Comparison of ENCODE assay signal across 1 cellular context in the genomic region with DNA sequence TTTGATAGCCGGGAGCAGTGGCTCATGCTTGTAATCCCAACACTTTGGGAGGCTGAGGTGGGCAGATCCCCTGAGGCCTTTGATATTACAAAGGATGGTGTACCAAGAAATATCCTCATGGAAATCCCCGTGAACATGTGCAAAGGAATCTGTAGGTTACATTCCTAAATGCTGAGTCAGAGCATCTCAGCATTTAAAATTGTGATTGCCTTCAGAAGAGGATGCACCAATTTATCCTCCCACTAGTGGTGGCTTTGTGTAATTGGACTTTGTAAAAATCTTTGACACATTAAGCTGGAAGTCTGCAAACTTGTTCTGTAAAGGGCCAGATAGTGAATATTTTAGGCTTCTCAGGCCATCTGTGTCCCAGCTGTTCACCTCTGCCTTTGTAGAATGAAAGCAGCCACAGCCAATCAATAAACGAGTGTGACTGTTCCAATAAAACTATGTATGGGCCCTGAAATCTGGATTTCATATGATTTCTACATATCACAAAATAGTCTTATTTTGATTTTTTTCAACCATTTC.
TF ChIP-seq lines count a peak whose summit lies in the region.

No MANE protein-coding gene starts in this region.

TF ChIP-seq in K562, 482 proteins besides CTCF, POLR2A, EP300 and RAD21 (continues in another document):
- no peak for TF ChIP-seq MLX (CRISPR knock-in tag; conservative IDR thresholded peaks at IDR 0.05)
- no peak for TF ChIP-seq NFIX (CRISPR knock-in tag; IDR thresholded peaks at IDR 0.05; ENCODE audit: low read depth)
- peak; percentile 92 for TF ChIP-seq MAFK (IDR thresholded peaks at IDR 0.05; ENCODE audit: low read length)
- TF ChIP-seq, protein P1, sequence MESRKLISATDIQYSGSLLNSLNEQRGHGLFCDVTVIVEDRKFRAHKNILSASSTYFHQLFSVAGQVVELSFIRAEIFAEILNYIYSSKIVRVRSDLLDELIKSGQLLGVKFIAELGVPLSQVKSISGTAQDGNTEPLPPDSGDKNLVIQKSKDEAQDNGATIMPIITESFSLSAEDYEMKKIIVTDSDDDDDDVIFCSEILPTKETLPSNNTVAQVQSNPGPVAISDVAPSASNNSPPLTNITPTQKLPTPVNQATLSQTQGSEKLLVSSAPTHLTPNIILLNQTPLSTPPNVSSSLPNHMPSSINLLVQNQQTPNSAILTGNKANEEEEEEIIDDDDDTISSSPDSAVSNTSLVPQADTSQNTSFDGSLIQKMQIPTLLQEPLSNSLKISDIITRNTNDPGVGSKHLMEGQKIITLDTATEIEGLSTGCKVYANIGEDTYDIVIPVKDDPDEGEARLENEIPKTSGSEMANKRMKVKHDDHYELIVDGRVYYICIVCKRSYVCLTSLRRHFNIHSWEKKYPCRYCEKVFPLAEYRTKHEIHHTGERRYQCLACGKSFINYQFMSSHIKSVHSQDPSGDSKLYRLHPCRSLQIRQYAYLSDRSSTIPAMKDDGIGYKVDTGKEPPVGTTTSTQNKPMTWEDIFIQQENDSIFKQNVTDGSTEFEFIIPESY (CRISPR knock-in tag; IDR thresholded peaks at IDR 0.05) = no peak
- peak; percentile 87 to 89 for TF ChIP-seq KDM1A (IDR thresholded peaks at IDR 0.05)
- TF ChIP-seq ARID1B (IDR thresholded peaks at IDR 0.05) = peak; percentile 26
- TF ChIP-seq NR2F6 (CRISPR knock-in tag; IDR thresholded peaks at IDR 0.05) = no peak
- TF ChIP-seq TBP (optimal IDR thresholded peaks at IDR 0.05; ENCODE audit: low read depth, low read length) = no peak
- TF ChIP-seq KHSRP (IDR thresholded peaks at IDR 0.05) = no peak
- peak; percentile 77 for TF ChIP-seq TEAD4 (IDR thresholded peaks at IDR 0.05; ENCODE audit: low read length)
- TF ChIP-seq TEAD4 (CRISPR knock-in tag; IDR thresholded peaks at IDR 0.05; ENCODE audit: borderline replicate concordance) = no peak
- TF ChIP-seq FOSL1 (tag; conservative IDR thresholded peaks at IDR 0.05) = peak; percentile 79
- no peak for TF ChIP-seq ZNF318 (IDR thresholded peaks at IDR 0.05; ENCODE audit: borderline replicate concordance in 1 of 2, low read depth in 1 of 2)
- TF ChIP-seq HES1 (IDR thresholded peaks at IDR 0.05; ENCODE audit: low read depth) = no peak
- TF ChIP-seq PRMT5 (CRISPR knock-in tag; IDR thresholded peaks at IDR 0.05) = no peak
- no peak for TF ChIP-seq ZNF263 (CRISPR knock-in tag; IDR thresholded peaks at IDR 0.05; ENCODE audit: borderline replicate concordance)
- TF ChIP-seq XRCC3 (IDR thresholded peaks at IDR 0.05) = no peak
- TF ChIP-seq SNAPC5 (CRISPR knock-in tag; IDR thresholded peaks at IDR 0.05) = no peak
- TF ChIP-seq FOXP1 (CRISPR knock-in tag; IDR thresholded peaks at IDR 0.05) = no peak
- no peak for TF ChIP-seq CREB5 (CRISPR knock-in tag; IDR thresholded peaks at IDR 0.05)
- no peak; the same call in 1 of the 2 replicates for TF ChIP-seq ZNF766 (CRISPR knock-in tag; conservative IDR thresholded peaks at IDR 0.05)
- no peak for TF ChIP-seq RBM14 (IDR thresholded peaks at IDR 0.05; ENCODE audit: borderline replicate concordance, insufficient read depth, low read depth, low read length)
- no peak for TF ChIP-seq YY1 (IDR thresholded peaks at IDR 0.05; ENCODE audit: borderline replicate concordance in 1 of 3, control insufficient read depth in 1 of 3, extremely low read depth in 1 of 3, insufficient read depth in 3 of 3, insufficient read length in 1 of 3, insufficient replicate concordance in 2 of 3, low read depth in 1 of 3, low read length in 2 of 3)
- TF ChIP-seq TCFL5 (CRISPR knock-in tag; conservative IDR thresholded peaks at IDR 0.05) = no peak
- TF ChIP-seq, protein P2, sequence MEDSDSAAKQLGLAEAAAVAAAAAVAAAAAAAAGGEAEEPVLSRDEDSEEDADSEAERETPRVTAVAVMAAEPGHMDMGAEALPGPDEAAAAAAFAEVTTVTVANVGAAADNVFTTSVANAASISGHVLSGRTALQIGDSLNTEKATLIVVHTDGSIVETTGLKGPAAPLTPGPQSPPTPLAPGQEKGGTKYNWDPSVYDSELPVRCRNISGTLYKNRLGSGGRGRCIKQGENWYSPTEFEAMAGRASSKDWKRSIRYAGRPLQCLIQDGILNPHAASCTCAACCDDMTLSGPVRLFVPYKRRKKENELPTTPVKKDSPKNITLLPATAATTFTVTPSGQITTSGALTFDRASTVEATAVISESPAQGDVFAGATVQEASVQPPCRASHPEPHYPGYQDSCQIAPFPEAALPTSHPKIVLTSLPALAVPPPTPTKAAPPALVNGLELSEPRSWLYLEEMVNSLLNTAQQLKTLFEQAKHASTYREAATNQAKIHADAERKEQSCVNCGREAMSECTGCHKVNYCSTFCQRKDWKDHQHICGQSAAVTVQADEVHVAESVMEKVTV (CRISPR knock-in tag; IDR thresholded peaks at IDR 0.05) = no peak
- no peak for TF ChIP-seq FOXK2 (conservative IDR thresholded peaks at IDR 0.05 in 1 of 2, IDR thresholded peaks at IDR 0.05 in 1 of 2; ENCODE audit: low read depth in 2 of 2)
- peak; percentile 33; the same call in 1 of the 2 replicates for TF ChIP-seq CREM (IDR thresholded peaks at IDR 0.05; ENCODE audit: low read depth)
- no peak for TF ChIP-seq GTF2B (IDR thresholded peaks at IDR 0.05; ENCODE audit: extremely low read depth, insufficient read length)
- TF ChIP-seq SAP30 (IDR thresholded peaks at IDR 0.05; ENCODE audit: borderline replicate concordance, insufficient read depth, low read depth, low read length, poor library complexity, severe bottlenecking) = no peak
- TF ChIP-seq ZNF384 (IDR thresholded peaks at IDR 0.05; ENCODE audit: low read depth, low read length) = no peak
- TF ChIP-seq POLR3A (IDR thresholded peaks at IDR 0.05; ENCODE audit: borderline replicate concordance, extremely low read depth, insufficient read depth, insufficient read length) = no peak
- no peak for TF ChIP-seq FOXA1 (IDR thresholded peaks at IDR 0.05; ENCODE audit: borderline replicate concordance)
- peak in 1 of 2 experiments; percentile 61; a peak in 2 of 4 replicates for TF ChIP-seq HDAC1 (IDR thresholded peaks at IDR 0.05)
- TF ChIP-seq NFE2L1 (tag; IDR thresholded peaks at IDR 0.05; ENCODE audit: borderline replicate concordance, low read depth) = peak; percentile 68
- no peak for TF ChIP-seq ZNF436 (CRISPR knock-in tag; IDR thresholded peaks at IDR 0.05)
- no peak for TF ChIP-seq STAT5B (CRISPR knock-in tag; IDR thresholded peaks at IDR 0.05)
- TF ChIP-seq GATAD2A (IDR thresholded peaks at IDR 0.05) = no peak
- peak; percentile 95 for TF ChIP-seq MAFF (IDR thresholded peaks at IDR 0.05; ENCODE audit: low read length)
- no peak for TF ChIP-seq SMAD1 (IDR thresholded peaks at IDR 0.05; ENCODE audit: low read depth, low read length, partially characterized antibody)
- peak; percentile 98 for TF ChIP-seq C11orf30 (IDR thresholded peaks at IDR 0.05; ENCODE audit: low read depth)
- TF ChIP-seq PURB (CRISPR knock-in tag; IDR thresholded peaks at IDR 0.05; ENCODE audit: low read depth) = no peak
- TF ChIP-seq MECOM (CRISPR knock-in tag; IDR thresholded peaks at IDR 0.05) = no peak
- TF ChIP-seq RBM22 (IDR thresholded peaks at IDR 0.05; ENCODE audit: low read depth, low read length, poor library complexity, severe bottlenecking) = no peak
- TF ChIP-seq MAX (CRISPR knock-in tag; IDR thresholded peaks at IDR 0.05) = no peak
- TF ChIP-seq NRF1 (conservative IDR thresholded peaks at IDR 0.05 in 1 of 2, IDR thresholded peaks at IDR 0.05 in 1 of 2) = 0 out of 4 replicates have a peak, but pooled peaks have one; percentile 23 to 25
- TF ChIP-seq JUND (IDR thresholded peaks at IDR 0.05; ENCODE audit: borderline replicate concordance, low read depth, low read length) = peak; percentile 93
- peak; percentile 95 for TF ChIP-seq JUND (tag; IDR thresholded peaks at IDR 0.05; ENCODE audit: borderline replicate concordance, low read depth, low read length)
- no peak for TF ChIP-seq ZSCAN29 (IDR thresholded peaks at IDR 0.05)
- TF ChIP-seq ZNF354B (CRISPR knock-in tag; IDR thresholded peaks at IDR 0.05) = no peak
- TF ChIP-seq CHD4 (IDR thresholded peaks at IDR 0.05; ENCODE audit: insufficient read depth, insufficient replicate concordance, low read depth, low read length, poor library complexity, severe bottlenecking) = no peak
- no peak for TF ChIP-seq SMARCE1 (IDR thresholded peaks at IDR 0.05)
- TF ChIP-seq SP1 (CRISPR knock-in tag; IDR thresholded peaks at IDR 0.05) = no peak
- TF ChIP-seq FIP1L1 (IDR thresholded peaks at IDR 0.05; ENCODE audit: low read depth, low read length, poor library complexity, severe bottlenecking) = no peak
